ENCODE assay signal across 8 cellular contexts in genomic region chr20:50520222-50520877, GRCh38.
A peak's percentile ranks its signal among the peaks of the same experiment; 100 is the strongest.
DNase-seq lines count a peak whose midpoint lies in the region; ATAC-seq and TF ChIP-seq lines count a peak whose summit lies in the region.

No MANE protein-coding gene starts in this region.

- DNase-seq in activated CD4-positive, alpha-beta T cell treated with anti-CD3 and anti-CD28 coated beads for 4 hours = peak; percentile 25 to 41
- DNase-seq in effector memory CD4-positive, alpha-beta T cell = no peak
- peak; percentile 52 for DNase-seq in stimulated activated CD4-positive, alpha-beta T cell treated with anti-CD3 and anti-CD28 coated beads, Interleukin-4, amount 100 ng/mL, for 24 hours
- DNase-seq in C1 segment of cervical spinal cord (lab: John Stamatoyannopoulos, UW) (no peak), DMS114 treated with DMSO at 0.1 percent for 48 hours (lab: John Stamatoyannopoulos, UW; ENCODE audit: unreplicated experiment) (no peak), GM10266 (ENCODE audit: extremely low spot score) (no peak)

- no peaks in the 10 kb centered on the region for H3K27me3 ChIP-seq in effector memory CD4-positive, alpha-beta T cell (replicated peaks; ENCODE audit: control insufficient read depth, insufficient read depth, low read length, poor library complexity, severe bottlenecking)

- TF ChIP-seq CTCF in GM10266 (IDR thresholded peaks at IDR 0.05; ENCODE audit: control insufficient read depth, insufficient read depth, low read depth, missing control alignments) = no peak

- H3K36me3 ChIP-seq in effector memory CD4-positive, alpha-beta T cell (ENCODE audit: control insufficient read depth, insufficient read depth, low read length) = no peaks in the 10 kb centered on the region

- H3K9me3 ChIP-seq in effector memory CD4-positive, alpha-beta T cell (ENCODE audit: control insufficient read depth, low read length) = no peaks in the 10 kb centered on the region

- peak overlapping the region; percentile 2 for H3K4me3 ChIP-seq in effector memory CD4-positive, alpha-beta T cell (ENCODE audit: insufficient read depth, low read depth, low read length, poor library complexity, severe bottlenecking)

- ATAC-seq in GM21723 (IDR thresholded peaks at IDR 0.05; ENCODE audit: unreplicated experiment) = peak; percentile 29
- ATAC-seq in HG02642 (IDR thresholded peaks at IDR 0.05; ENCODE audit: poor library complexity, unreplicated experiment) = no peak

- H3K4me1 ChIP-seq in effector memory CD4-positive, alpha-beta T cell (ENCODE audit: control insufficient read depth, insufficient read depth, low read length, poor library complexity, severe bottlenecking) = peaks cover 59% of the 10 kb centered on the region

- H3K27ac ChIP-seq in effector memory CD4-positive, alpha-beta T cell (ENCODE audit: insufficient read depth, low read length, poor library complexity, severe bottlenecking) = peak overlapping the region; percentile 70

Comparison
In these comparisons a context has a peak if more than half of its experiments do, and no peak if none do; other contexts are left out.
1. DNase-seq: peak in activated CD4-positive, alpha-beta T cell treated with anti-CD3 and anti-CD28 coated beads for 4 hours (2 of 2) and stimulated activated CD4-positive, alpha-beta T cell treated with anti-CD3 and anti-CD28 coated beads, Interleukin-4, amount 100 ng/mL, for 24 hours (single experiment); none in effector memory CD4-positive, alpha-beta T cell (0 of 3), C1 segment of cervical spinal cord (0 of 14), DMS114 treated with DMSO at 0.1 percent for 48 hours (single experiment) and GM10266 (single experiment).